In the genomic region with DNA sequence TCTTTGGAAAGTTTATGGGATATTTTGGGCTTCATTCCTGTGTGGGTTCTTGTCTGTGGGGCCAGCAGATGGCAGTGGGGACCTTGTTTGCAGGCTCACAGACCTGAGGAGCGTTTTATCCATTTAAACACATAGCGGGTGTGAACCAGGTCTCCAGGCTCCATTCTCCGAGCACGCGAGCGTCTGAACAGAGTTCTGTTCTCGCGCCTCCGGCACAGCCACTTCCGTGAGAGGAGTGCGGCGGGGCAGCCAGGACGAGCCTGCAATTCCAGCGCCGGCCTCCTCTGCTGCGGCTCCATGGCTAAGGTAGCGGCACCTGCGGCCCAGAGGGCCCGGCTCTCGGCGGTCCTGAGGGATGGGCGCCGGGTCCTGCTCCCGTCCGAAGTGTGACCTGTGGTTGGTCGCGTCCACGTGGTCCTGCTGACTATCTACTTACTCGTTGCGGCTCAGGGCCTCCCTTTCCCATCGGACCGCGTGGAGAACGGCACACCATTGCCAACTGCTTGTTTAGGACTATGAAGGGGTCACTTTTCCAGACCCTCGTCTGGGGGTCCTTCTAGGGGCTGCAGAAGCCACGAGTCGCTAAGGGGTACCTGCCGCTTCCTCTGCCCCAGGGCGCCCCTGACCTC, we compare ENCODE assay signal across 7 cellular contexts. TPM values are rescaled to one million over a fixed set of nuclear protein-coding genes. Genes with fewer than 3 reads are reported as not detected.
DNase-seq lines count a peak whose midpoint lies in the region; ATAC-seq and TF ChIP-seq lines count a peak whose summit lies in the region.

No MANE protein-coding gene starts in this region.

- DNase-seq in PC-9 (no peak), epidermal melanocyte (ENCODE audit: insufficient read length, low spot score) (peak; percentile 69), omental fat pad (ENCODE audit: low spot score) (no peak), Karpas-422 (no peak), SJCRH30 (no peak)

- H2AFZ ChIP-seq in PC-9 (no peak overlapping the region), Karpas-422 (ENCODE audit: low read length) (no peak overlapping the region)

- peaks cover 26% of the 10 kb centered on the region for H3F3A ChIP-seq in PC-9 (ENCODE audit: insufficient read depth, low read depth)

- no peak overlapping the region for H3K27ac ChIP-seq in PC-9
- H3K27ac ChIP-seq in Karpas-422 (ENCODE audit: low read length): no peak overlapping the region
- no peak overlapping the region for H3K27ac ChIP-seq in SJCRH30

- peaks cover 9% of the 10 kb centered on the region for H4K20me1 ChIP-seq in PC-9 (ENCODE audit: insufficient read depth)
- no peaks in the 10 kb centered on the region; the same call in 1 of the 2 replicates for H4K20me1 ChIP-seq in Karpas-422 (ENCODE audit: insufficient read depth, low read depth, low read length)

- no peaks in the 10 kb centered on the region for H3K27me3 ChIP-seq in PC-9 (ENCODE audit: insufficient read depth, low read depth)
- H3K27me3 ChIP-seq in Karpas-422 (ENCODE audit: low read length): no peaks in the 10 kb centered on the region
- peaks cover 29% of the 10 kb centered on the region for H3K27me3 ChIP-seq in SJCRH30

- peak overlapping the region; percentile 75 for H3K4me2 ChIP-seq in PC-9
- no peak overlapping the region for H3K4me2 ChIP-seq in Karpas-422 (ENCODE audit: low read depth, low read length, poor library complexity, severe bottlenecking)

- no peaks in the 10 kb centered on the region for H3K9me3 ChIP-seq in PC-9 (ENCODE audit: insufficient read depth, low read depth)
- H3K9me3 ChIP-seq in Karpas-422 (ENCODE audit: low read length): no peaks in the 10 kb centered on the region
- H3K9me3 ChIP-seq in SJCRH30 (replicated peaks): peaks cover 7% of the 10 kb centered on the region; the same call in 1 of the 2 replicates

- no peak overlapping the region for H3K9ac ChIP-seq in Karpas-422 (ENCODE audit: low read length)

- TF ChIP-seq CTCF in GM12872 (IDR thresholded peaks at IDR 0.05; ENCODE audit: insufficient read depth, low read depth, low read length): peak; percentile 27; the same call in 2 of the 3 replicates
- peak; percentile 45 for TF ChIP-seq CTCF in PC-9 (conservative IDR thresholded peaks at IDR 0.05)
- TF ChIP-seq CTCF in omental fat pad (IDR thresholded peaks at IDR 0.05): no peak

- POLR2A ChIA-PET in PC-9 (lab: Charles Lee; ENCODE audit: unreplicated experiment): interaction anchor here (0.6 kb wide), 1 partner anchor 257 kb away, joined by 24 read pairs; a partner anchor contains a TSS

- H3K4me3 ChIP-seq in PC-9 (peak overlapping the region; percentile 50; the same call in 1 of the 2 replicates), Karpas-422 (ENCODE audit: low read length) (no peak overlapping the region), SJCRH30 (no peak overlapping the region)

- CTCF ChIA-PET in PC-9 (lab: Charles Lee): no interaction called here

- peaks cover 10% of the 10 kb centered on the region for H3K79me2 ChIP-seq in PC-9 (ENCODE audit: low read depth)
- no peaks in the 10 kb centered on the region for H3K79me2 ChIP-seq in Karpas-422 (ENCODE audit: low read length)

- H3K36me3 ChIP-seq in PC-9 (ENCODE audit: low read depth) (no peaks in the 10 kb centered on the region), Karpas-422 (ENCODE audit: insufficient read depth, low read length) (no peaks in the 10 kb centered on the region), SJCRH30 (no peaks in the 10 kb centered on the region)

- ATAC-seq in omental fat pad (ENCODE audit: low FRiP score): peak; percentile 15
- ATAC-seq in GM19455 (IDR thresholded peaks at IDR 0.05; ENCODE audit: unreplicated experiment): no peak

- intact Hi-C loops in PC-9 (cut with micrococcal nuclease; ENCODE audit: unreplicated experiment): loop anchor here (1.0 kb wide), 1 partner anchor 257 kb away; a partner anchor contains a TSS

- no peaks in the 10 kb centered on the region for H3K9me2 ChIP-seq in PC-9 (ENCODE audit: insufficient read depth)
- no peaks in the 10 kb centered on the region for H3K9me2 ChIP-seq in Karpas-422 (replicated peaks; ENCODE audit: insufficient read depth, low read length)

- BruUV-seq in PC-9 (replicated peaks; lab: Mats Ljungman, UMichigan): no TSS peak

- H3K4me1 ChIP-seq in PC-9 (replicated peaks; ENCODE audit: insufficient read depth): peaks cover 5% of the 10 kb centered on the region
- H3K4me1 ChIP-seq in Karpas-422 (ENCODE audit: low read length): peaks cover 21% of the 10 kb centered on the region
- peaks cover 17% of the 10 kb centered on the region for H3K4me1 ChIP-seq in SJCRH30

RNA-seq across cellular contexts. Expression of a gene that starts 7.3 kb away (rescaled TPM):
- total RNA-seq in PC-9 (2021) (20.6 and 25.8 TPM in 2 replicates), omental fat pad (10 to 100 TPM in 1 of 4 donors, 1 to 10 TPM in 3; 4.6 to 12.3 (median 7.2) TPM)
- total RNA-seq in Karpas-422 (2014; rRNA removed; shearing (Covaris generic); ENCODE audit: low replicate concordance): 1.4 and 1.8 TPM in 2 replicates
- 0.89 and 1.0 TPM in 2 replicates for total RNA-seq in SJCRH30 (2014; rRNA removed; shearing (Covaris generic))

RNA-seq across cellular contexts. Expression of a gene that starts 17.3 kb away (rescaled TPM):
- total RNA-seq in PC-9 (2021) (48.9 and 59.9 TPM in 2 replicates), omental fat pad (10 to 100 TPM in 3 of 4 donors, 1 to 10 TPM in 1; 9.8 to 17.7 (median 11.6) TPM)
- 8.8 and 19.2 TPM in 2 replicates for total RNA-seq in Karpas-422 (2014; rRNA removed; shearing (Covaris generic); ENCODE audit: low replicate concordance)
- total RNA-seq in SJCRH30 (2014; rRNA removed; shearing (Covaris generic)): 4.0 and 4.4 TPM in 2 replicates

RNA-seq across cellular contexts. Expression of a gene that starts 39.7 kb away (rescaled TPM):
- 94.2 and 103 TPM in 2 replicates for total RNA-seq in PC-9 (2021)
- total RNA-seq in omental fat pad: 10 to 100 TPM; 22.2 to 42.8 (median 34.2) TPM
- 17.8 and 42.7 TPM in 2 replicates for total RNA-seq in Karpas-422 (2014; rRNA removed; shearing (Covaris generic); ENCODE audit: low replicate concordance)
- 65.5 and 66.8 TPM in 2 replicates for total RNA-seq in SJCRH30 (2014; rRNA removed; shearing (Covaris generic))

RNA-seq across cellular contexts. Expression of a gene that starts 43.7 kb away (rescaled TPM):
- total RNA-seq in PC-9 (2021) (0.45 and 0.46 TPM in 2 replicates), omental fat pad (under 1 TPM in 1 of 4 donors, not detected in 3; 0.56 TPM)
- total RNA-seq in Karpas-422 (2014; rRNA removed; shearing (Covaris generic); ENCODE audit: low replicate concordance): 0.61 and 0.86 TPM in 2 replicates
- total RNA-seq in SJCRH30 (2014; rRNA removed; shearing (Covaris generic)): not detected in 2 replicates

RNA-seq across cellular contexts. Expression of a gene that starts 53.7 kb away (rescaled TPM):
- total RNA-seq in PC-9 (2021): 441 and 494 TPM in 2 replicates
- total RNA-seq in omental fat pad: 100 to 1,000 TPM; 197 to 452 (median 288) TPM
- total RNA-seq in Karpas-422 (2014; rRNA removed; shearing (Covaris generic); ENCODE audit: low replicate concordance): 97.1 and 152 TPM in 2 replicates
- total RNA-seq in SJCRH30 (2014; rRNA removed; shearing (Covaris generic)): 528 and 565 TPM in 2 replicates

Comparison
In these comparisons a context has a peak if more than half of its experiments do, and no peak if none do; other contexts are left out.
1. CTCF ChIP-seq: peak in GM12872 (single experiment) and PC-9 (single experiment); none in omental fat pad (0 of 3).